Comparison of ENCODE assay signal across 2 cellular contexts in genomic region chr18:23689031-23689615, GRCh38.
A peak's percentile ranks its signal among the peaks of the same experiment; 100 is the strongest.
TF ChIP-seq lines count a peak whose summit lies in the region.

Gene LAMA3 (plus strand): TSS chr18:23689453. CDS start chr18:23689684, 231 bp downstream.

TF ChIP-seq in SK-N-SH, 30 proteins besides CTCF, POLR2A, EP300 and RAD21 (continued from another document and continues in another):
- TF ChIP-seq ZBTB33 (IDR thresholded peaks at IDR 0.05; ENCODE audit: borderline replicate concordance, low read depth) = no peak
- TF ChIP-seq NRF1 (IDR thresholded peaks at IDR 0.05; ENCODE audit: low read depth, low read length) = no peak
- TF ChIP-seq TEAD4 (IDR thresholded peaks at IDR 0.05; ENCODE audit: borderline replicate concordance, insufficient read depth) = no peak
- TF ChIP-seq GABPA (IDR thresholded peaks at IDR 0.05; ENCODE audit: low read depth) = no peak
- TF ChIP-seq, protein P1, sequence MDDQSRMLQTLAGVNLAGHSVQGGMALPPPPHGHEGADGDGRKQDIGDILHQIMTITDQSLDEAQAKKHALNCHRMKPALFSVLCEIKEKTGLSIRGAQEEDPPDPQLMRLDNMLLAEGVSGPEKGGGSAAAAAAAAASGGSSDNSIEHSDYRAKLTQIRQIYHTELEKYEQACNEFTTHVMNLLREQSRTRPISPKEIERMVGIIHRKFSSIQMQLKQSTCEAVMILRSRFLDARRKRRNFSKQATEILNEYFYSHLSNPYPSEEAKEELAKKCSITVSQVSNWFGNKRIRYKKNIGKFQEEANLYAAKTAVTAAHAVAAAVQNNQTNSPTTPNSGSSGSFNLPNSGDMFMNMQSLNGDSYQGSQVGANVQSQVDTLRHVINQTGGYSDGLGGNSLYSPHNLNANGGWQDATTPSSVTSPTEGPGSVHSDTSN (IDR thresholded peaks at IDR 0.05) = no peak
- no peak for TF ChIP-seq GATA2 (CRISPR knock-in tag; IDR thresholded peaks at IDR 0.05)
- TF ChIP-seq FOXM1 (IDR thresholded peaks at IDR 0.05; ENCODE audit: low read depth) = no peak
- TF ChIP-seq JUND (IDR thresholded peaks at IDR 0.05) = no peak
- TF ChIP-seq, protein P2, sequence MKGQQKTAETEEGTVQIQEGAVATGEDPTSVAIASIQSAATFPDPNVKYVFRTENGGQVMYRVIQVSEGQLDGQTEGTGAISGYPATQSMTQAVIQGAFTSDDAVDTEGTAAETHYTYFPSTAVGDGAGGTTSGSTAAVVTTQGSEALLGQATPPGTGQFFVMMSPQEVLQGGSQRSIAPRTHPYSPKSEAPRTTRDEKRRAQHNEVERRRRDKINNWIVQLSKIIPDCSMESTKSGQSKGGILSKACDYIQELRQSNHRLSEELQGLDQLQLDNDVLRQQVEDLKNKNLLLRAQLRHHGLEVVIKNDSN (IDR thresholded peaks at IDR 0.05; ENCODE audit: borderline replicate concordance, low read depth) = no peak
- TF ChIP-seq, protein P3, sequence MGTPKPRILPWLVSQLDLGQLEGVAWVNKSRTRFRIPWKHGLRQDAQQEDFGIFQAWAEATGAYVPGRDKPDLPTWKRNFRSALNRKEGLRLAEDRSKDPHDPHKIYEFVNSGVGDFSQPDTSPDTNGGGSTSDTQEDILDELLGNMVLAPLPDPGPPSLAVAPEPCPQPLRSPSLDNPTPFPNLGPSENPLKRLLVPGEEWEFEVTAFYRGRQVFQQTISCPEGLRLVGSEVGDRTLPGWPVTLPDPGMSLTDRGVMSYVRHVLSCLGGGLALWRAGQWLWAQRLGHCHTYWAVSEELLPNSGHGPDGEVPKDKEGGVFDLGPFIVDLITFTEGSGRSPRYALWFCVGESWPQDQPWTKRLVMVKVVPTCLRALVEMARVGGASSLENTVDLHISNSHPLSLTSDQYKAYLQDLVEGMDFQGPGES (IDR thresholded peaks at IDR 0.05; ENCODE audit: low read depth, low read length) = no peak
- TF ChIP-seq TAF1 (IDR thresholded peaks at IDR 0.05; ENCODE audit: borderline replicate concordance, low read depth, low read length) = no peak; the same call in 1 of the 2 replicates
- TF ChIP-seq USF2 (IDR thresholded peaks at IDR 0.05; ENCODE audit: borderline replicate concordance, low read depth, low read length) = no peak
- 0 out of 2 replicates have a peak, but pooled peaks have one; percentile 11 for TF ChIP-seq REST (IDR thresholded peaks at IDR 0.05; ENCODE audit: low read depth, low read length)
- TF ChIP-seq MAX (IDR thresholded peaks at IDR 0.05; ENCODE audit: low read depth) = peak; percentile 55; the same call in 1 of the 2 replicates
- TF ChIP-seq YY1 (IDR thresholded peaks at IDR 0.05; ENCODE audit: low read depth) = no peak
- no peak for TF ChIP-seq RFX5 (IDR thresholded peaks at IDR 0.05; ENCODE audit: low read length)
- no peak for TF ChIP-seq MEF2A (IDR thresholded peaks at IDR 0.05; ENCODE audit: borderline replicate concordance, low read depth)
- no peak for TF ChIP-seq CHD2 (IDR thresholded peaks at IDR 0.05; ENCODE audit: low read length, partially characterized antibody)
- peak; percentile 34; the same call in 1 of the 2 replicates for TF ChIP-seq MXI1 (IDR thresholded peaks at IDR 0.05; ENCODE audit: low read depth, low read length)
- no peak for TF ChIP-seq TCF12 (IDR thresholded peaks at IDR 0.05)

TF ChIP-seq in K562, 482 proteins besides CTCF, POLR2A, EP300 and RAD21 (continued from another document):
- TF ChIP-seq, protein P4, sequence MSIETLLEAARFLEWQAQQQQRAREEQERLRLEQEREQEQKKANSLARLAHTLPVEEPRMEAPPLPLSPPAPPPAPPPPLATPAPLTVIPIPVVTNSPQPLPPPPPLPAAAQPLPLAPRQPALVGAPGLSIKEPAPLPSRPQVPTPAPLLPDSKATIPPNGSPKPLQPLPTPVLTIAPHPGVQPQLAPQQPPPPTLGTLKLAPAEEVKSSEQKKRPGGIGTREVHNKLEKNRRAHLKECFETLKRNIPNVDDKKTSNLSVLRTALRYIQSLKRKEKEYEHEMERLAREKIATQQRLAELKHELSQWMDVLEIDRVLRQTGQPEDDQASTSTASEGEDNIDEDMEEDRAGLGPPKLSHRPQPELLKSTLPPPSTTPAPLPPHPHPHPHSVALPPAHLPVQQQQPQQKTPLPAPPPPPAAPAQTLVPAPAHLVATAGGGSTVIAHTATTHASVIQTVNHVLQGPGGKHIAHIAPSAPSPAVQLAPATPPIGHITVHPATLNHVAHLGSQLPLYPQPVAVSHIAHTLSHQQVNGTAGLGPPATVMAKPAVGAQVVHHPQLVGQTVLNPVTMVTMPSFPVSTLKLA (conservative IDR thresholded peaks at IDR 0.05) = no peak
- TF ChIP-seq, protein P5, sequence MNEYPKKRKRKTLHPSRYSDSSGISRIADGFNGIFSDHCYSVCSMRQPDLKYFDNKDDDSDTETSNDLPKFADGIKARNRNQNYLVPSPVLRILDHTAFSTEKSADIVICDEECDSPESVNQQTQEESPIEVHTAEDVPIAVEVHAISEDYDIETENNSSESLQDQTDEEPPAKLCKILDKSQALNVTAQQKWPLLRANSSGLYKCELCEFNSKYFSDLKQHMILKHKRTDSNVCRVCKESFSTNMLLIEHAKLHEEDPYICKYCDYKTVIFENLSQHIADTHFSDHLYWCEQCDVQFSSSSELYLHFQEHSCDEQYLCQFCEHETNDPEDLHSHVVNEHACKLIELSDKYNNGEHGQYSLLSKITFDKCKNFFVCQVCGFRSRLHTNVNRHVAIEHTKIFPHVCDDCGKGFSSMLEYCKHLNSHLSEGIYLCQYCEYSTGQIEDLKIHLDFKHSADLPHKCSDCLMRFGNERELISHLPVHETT (CRISPR knock-in tag; conservative IDR thresholded peaks at IDR 0.05 in 1 of 2, IDR thresholded peaks at IDR 0.05 in 1 of 2) = no peak
- TF ChIP-seq HMG20A (CRISPR knock-in tag; conservative IDR thresholded peaks at IDR 0.05) = no peak
- no peak for TF ChIP-seq RBM34 (IDR thresholded peaks at IDR 0.05; ENCODE audit: borderline replicate concordance, insufficient read depth, low read length)
- TF ChIP-seq CSDE1 (IDR thresholded peaks at IDR 0.05) = no peak
